Comparison of ENCODE assay signal across 7 cellular contexts in the genomic region with DNA sequence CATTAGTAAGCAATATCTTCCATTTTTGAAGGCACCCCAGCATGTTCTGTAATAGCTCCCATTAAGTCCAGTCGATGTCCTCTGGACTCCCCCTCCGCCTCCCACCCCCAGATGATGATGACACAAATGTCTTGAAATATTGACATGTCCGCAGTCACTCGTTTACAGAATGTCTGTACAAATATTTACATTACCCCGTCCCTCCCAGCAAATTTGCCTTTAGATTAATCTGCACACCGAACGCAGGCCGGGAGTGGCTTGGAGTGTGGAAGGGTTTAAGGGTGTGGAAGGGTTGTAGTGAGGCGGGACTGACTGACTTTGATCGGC. TPM values are rescaled to one million over a fixed set of nuclear protein-coding genes. Genes with fewer than 3 reads are reported as not detected.
DNase-seq lines count a peak whose midpoint lies in the region; ATAC-seq and TF ChIP-seq lines count a peak whose summit lies in the region.

No MANE protein-coding gene starts in this region.

- H3K4me2 ChIP-seq in H9 (ENCODE audit: insufficient read depth, insufficient read length, low read length), result peak overlapping the region; percentile 64
- H3K4me2 ChIP-seq in smooth muscle cell, result peak overlapping the region; percentile 99

- no peaks in the 10 kb centered on the region for H3K9me3 Mint-ChIP-seq in H9

- H2AFZ ChIP-seq in H9 (ENCODE audit: low read length) (no peak overlapping the region), smooth muscle cell (ENCODE audit: low read depth) (peak overlapping the region; percentile 98)

- H3K27me3 ChIP-seq in H9 (ENCODE audit: insufficient read depth, low read length), result peaks cover 17% of the 10 kb centered on the region; the same call in 1 of the 2 replicates
- no peaks in the 10 kb centered on the region for H3K27me3 ChIP-seq in right cardiac atrium (ENCODE audit: control insufficient read depth, insufficient read depth)
- H3K27me3 ChIP-seq in smooth muscle cell (ENCODE audit: low read depth), result no peaks in the 10 kb centered on the region

- H3K9me3 ChIP-seq in H9 (ENCODE audit: control insufficient read depth, low read depth, low read length), result no peaks in the 10 kb centered on the region
- no peaks in the 10 kb centered on the region for H3K9me3 ChIP-seq in T-helper 17 cell (ENCODE audit: control insufficient read depth, low read length, poor library complexity, severe bottlenecking)
- no peaks in the 10 kb centered on the region for H3K9me3 ChIP-seq in right cardiac atrium (ENCODE audit: control insufficient read depth, low read length)
- H3K9me3 ChIP-seq in smooth muscle cell (replicated peaks; ENCODE audit: low read depth), result no peaks in the 10 kb centered on the region

- no peaks in the 10 kb centered on the region for H3K79me2 ChIP-seq in H9 (ENCODE audit: insufficient read depth, low read length)
- no peaks in the 10 kb centered on the region for H3K79me2 ChIP-seq in smooth muscle cell (ENCODE audit: low read depth)

- H3K4me3 Mint-ChIP-seq in H9 (peak overlapping the region; percentile 76 to 83), T-helper 17 cell (peak overlapping the region; percentile 89)

- no peak overlapping the region for H4K8ac ChIP-seq in H9 (replicated peaks; ENCODE audit: insufficient read length, low read depth, low read length)

- H3F3A ChIP-seq in smooth muscle cell (ENCODE audit: low read depth), result peaks cover 10% of the 10 kb centered on the region

- H2AK5ac ChIP-seq in H9 (ENCODE audit: insufficient read length, low read length), result no peak overlapping the region

- H2BK20ac ChIP-seq in H9 (ENCODE audit: low read depth, low read length, poor library complexity, severe bottlenecking), result no peak overlapping the region

- H3K4me1 ChIP-seq in H9 (ENCODE audit: insufficient read depth, low read length) (no peaks in the 10 kb centered on the region), right cardiac atrium (ENCODE audit: control insufficient read depth, insufficient read depth, low read length) (no peaks in the 10 kb centered on the region), smooth muscle cell (ENCODE audit: low read depth) (peaks cover 10% of the 10 kb centered on the region)

- H3K36me3 ChIP-seq in smooth muscle cell (ENCODE audit: low read depth), result no peaks in the 10 kb centered on the region

- no peak for TF ChIP-seq CTCF in H9 (conservative IDR thresholded peaks at IDR 0.05)
- TF ChIP-seq CTCF in smooth muscle cell (IDR thresholded peaks at IDR 0.05; ENCODE audit: borderline replicate concordance, insufficient read depth, poor library complexity, severe bottlenecking), result no peak

- H3K27me3 Mint-ChIP-seq in H9 (ENCODE audit: low read depth), result peaks cover 63% of the 10 kb centered on the region
- H3K27me3 Mint-ChIP-seq in T-helper 17 cell, result peaks cover 54% of the 10 kb centered on the region

- H3K14ac ChIP-seq in H9 (ENCODE audit: insufficient read depth, low read length), result no peak overlapping the region

- H3K27ac ChIP-seq in H9 (ENCODE audit: insufficient read length, low read depth, low read length) (no peak overlapping the region), right cardiac atrium (ENCODE audit: low read length) (peak overlapping the region; percentile 69), smooth muscle cell (ENCODE audit: low read depth) (peak overlapping the region; percentile 33)

- no peak overlapping the region for H2BK120ac ChIP-seq in H9 (ENCODE audit: low read depth, low read length, poor library complexity, severe bottlenecking)

- no peak overlapping the region for H4K5ac ChIP-seq in H9 (ENCODE audit: insufficient read length, low read depth, low read length)

- no peak overlapping the region for H3K18ac ChIP-seq in H9 (ENCODE audit: insufficient read length, low read depth, low read length)

- no peaks in the 10 kb centered on the region for H3K79me1 ChIP-seq in H9 (ENCODE audit: insufficient read depth, low read depth, low read length, poor library complexity, severe bottlenecking)

- H3K23ac ChIP-seq in H9 (ENCODE audit: insufficient read length, low read depth, low read length), result no peak overlapping the region

- peaks cover 16 to 20% of the 10 kb centered on the region in 2 experiments for H3K4me1 Mint-ChIP-seq in H9
- H3K4me1 Mint-ChIP-seq in T-helper 17 cell, result peaks cover 5% of the 10 kb centered on the region

- DNase-seq in H9 (no peak), T-helper 17 cell (no peak), right cardiac atrium (no peak), smooth muscle cell (lab: John Stamatoyannopoulos, UW; ENCODE audit: unreplicated experiment) (no peak), dedifferentiated amniotic fluid mesenchymal stem cell (ENCODE audit: extremely low spot score) (no peak)

- H2BK12ac ChIP-seq in H9 (ENCODE audit: insufficient read length, low read depth, low read length), result no peak overlapping the region

- no peak for ATAC-seq in T-helper 17 cell
- no peak for ATAC-seq in right cardiac atrium
- ATAC-seq in HG03045 (IDR thresholded peaks at IDR 0.05; ENCODE audit: unreplicated experiment), result no peak
- no peak for ATAC-seq in GM18502 (IDR thresholded peaks at IDR 0.05; ENCODE audit: poor library complexity, unreplicated experiment)

- intact Hi-C loops in right cardiac atrium (cut with DNase I), result loop anchor here in 2 of 4 donors (10.0 kb wide), 1 partner anchor 81 kb away; no protein-coding TSS in a partner anchor

- H3K9ac ChIP-seq in H9 (ENCODE audit: extremely low read depth, insufficient read length, low read length) (no peak overlapping the region), smooth muscle cell (ENCODE audit: low read depth) (peak overlapping the region; percentile 64)

- H3K56ac ChIP-seq in H9 (ENCODE audit: insufficient read length, low read depth, low read length), result no peak overlapping the region

- H3K4me3 ChIP-seq in right cardiac atrium (ENCODE audit: low read length) (peak overlapping the region; percentile 80), smooth muscle cell (peak overlapping the region; percentile 92)

- H2BK15ac ChIP-seq in H9 (ENCODE audit: low read depth, low read length), result no peak overlapping the region

- H2BK5ac ChIP-seq in H9 (ENCODE audit: insufficient read length, low read length), result no peak overlapping the region

- H3K27ac Mint-ChIP-seq in H9 (no peak overlapping the region), T-helper 17 cell (no peak overlapping the region)

- H3K36me3 Mint-ChIP-seq in H9 (ENCODE audit: insufficient read depth in 1 of 3, low read depth in 3 of 3) (no peaks in the 10 kb centered on the region), T-helper 17 cell (ENCODE audit: low read depth) (no peaks in the 10 kb centered on the region)

- H3K23me2 ChIP-seq in H9 (ENCODE audit: insufficient read length, low read depth, low read length, poor library complexity, severe bottlenecking), result peaks cover 13% of the 10 kb centered on the region

- H3K4ac ChIP-seq in H9 (ENCODE audit: low read depth, low read length), result no peak overlapping the region

- no peak overlapping the region for H3T11ph ChIP-seq in H9 (ENCODE audit: low read length)

- no CpG with 5 or more reads among the region's 10 CpGs for WGBS in H9 (ENCODE audit: extremely low coverage, insufficient read length, low lambda C conversion rate)
- 17% methylated on average over 10 of the region's 10 CpGs for WGBS in right cardiac atrium
- 18% methylated on average over 10 of the region's 10 CpGs for WGBS in smooth muscle cell (ENCODE audit: low lambda C conversion rate)

- H4K20me1 ChIP-seq in H9 (ENCODE audit: control insufficient read depth, insufficient read depth, insufficient read length), result no peaks in the 10 kb centered on the region
- H4K20me1 ChIP-seq in smooth muscle cell (ENCODE audit: low read depth), result no peaks in the 10 kb centered on the region

- H4K91ac ChIP-seq in H9 (ENCODE audit: insufficient read length, low read depth, low read length), result no peak overlapping the region

RNA-seq across cellular contexts. Expression of a gene that starts 0.9 kb away (rescaled TPM):
- total RNA-seq in H9 (2021) (4.3 and 4.6 TPM in 2 replicates), T-helper 17 cell (under 1 TPM; 0.42 to 0.67 TPM), right cardiac atrium (1 to 10 TPM; 6.4 to 8.2 (median 7.4) TPM), smooth muscle cell (7.4 and 8.6 TPM in 2 replicates)
- polyA plus RNA-seq in right cardiac atrium (2.3 TPM), smooth muscle cell (2.4 and 7.6 TPM in 2 replicates)
